In genomic region chr22:46350111-46350510, GRCh38 we compare ENCODE assay signal across 24 cellular contexts. TPM values are rescaled to one million over a fixed set of nuclear protein-coding genes. Genes with fewer than 3 reads are reported as not detected.
"Had no signal": no experiment of that assay in that cellular context is flagged by ENCODE, and none has a peak within 500 bp of the region (broad histone marks: within the 10 kb centered on the region; RNA-seq: fewer than 3 reads in every experiment).

No MANE protein-coding gene starts in this region.

- ATAC-seq: activated CD8-positive, alpha-beta memory T cell treated with anti-CD3 and anti-CD28 coated beads, Interleukin-2, amount 10 ng/mL, durations not matched to agents 7 days and 5 days; T-helper 17 cell; WTC11 had no signal

- H3K27me3 ChIP-seq: ascending aorta, MG63, SJSA1 had no signal

- H3K4me1 ChIP-seq: ascending aorta, SJSA1 had no signal

- DNase-seq: activated CD4-positive, alpha-beta T cell treated with anti-CD3 and anti-CD28 coated beads for 48 hours; activated CD4-positive, alpha-beta T cell treated with anti-CD3 and anti-CD28 coated beads, Interleukin-2, amount 50 U/mL, for 48 hours; activated CD4-positive, CD25-positive, alpha-beta regulatory T cell treated with anti-CD3 and anti-CD28 coated beads, Interleukin-2, amount 50 U/mL, for 72 hours; activated CD8-positive, alpha-beta memory T cell treated with anti-CD3 and anti-CD28 coated beads, Interleukin-2, amount 10 ng/mL, durations not matched to agents 7 days and 5 days; activated effector memory CD4-positive, alpha-beta T cell treated with Interleukin-2 at 50 U/mL for 16 hours; activated naive CD4-positive, alpha-beta T cell; activated T-cell treated with anti-CD3 and anti-CD28 coated beads, Interleukin-2, amount 50 U/mL, for 24 hours; MG63; MV-4-11; NCI-H1092 treated with DMSO at 0.1 percent for 48 hours; NCI-H1417 treated with DMSO at 0.1 percent for 48 hours; NCI-H1694; NCI-H2029; NCI-H2107; NCI-H345; NCI-H510A; NCI-H526 treated with DMSO at 0.1 percent for 48 hours; NCI-H82; SHP77; T-helper 17 cell; T-helper 9 cell had no signal

- H3K4me3 ChIP-seq: ascending aorta, MG63, SJSA1 had no signal

- H3K27ac ChIP-seq: ascending aorta, SJSA1 had no signal

- H3K9me3 ChIP-seq: ascending aorta, MG63, SJSA1 had no signal

RNA-seq across cellular contexts. Expression of gene GTSE1, which starts 53.4 kb away (rescaled TPM):
- total RNA-seq: ascending aorta had no signal
